Comparison of ENCODE assay signal across 8 cellular contexts in genomic region chr20:37519508-37520416, GRCh38. TPM values are rescaled to one million over a fixed set of nuclear protein-coding genes. Genes with fewer than 3 reads are reported as not detected.
DNase-seq lines count a peak whose midpoint lies in the region; ATAC-seq and TF ChIP-seq lines count a peak whose summit lies in the region.

No MANE protein-coding gene starts in this region.

- no peaks in the 10 kb centered on the region for H3K9me3 Mint-ChIP-seq in endothelial cell (ENCODE audit: unreplicated experiment)
- H3K9me3 Mint-ChIP-seq in progenitor cell of endocrine pancreas (ENCODE audit: low read depth): no peaks in the 10 kb centered on the region
- H3K9me3 Mint-ChIP-seq in activated T-helper 1 cell treated with anti-CD3 and anti-CD28 coated beads, Interleukin-12 subunit alpha, Interleukin-12 subunit beta, Interleukin-2, Interleukin-4 antibody, amounts not matched to agents 30 ng/mL and 10 ng/mL and 1 ng/mL, durations not matched to agents 14 hours and 24 hours and 36 hours: no peaks in the 10 kb centered on the region

- H3K4me1 Mint-ChIP-seq in endothelial cell (ENCODE audit: unreplicated experiment): peaks cover 83% of the 10 kb centered on the region
- H3K4me1 Mint-ChIP-seq in progenitor cell of endocrine pancreas (ENCODE audit: low read depth): peaks cover 30% of the 10 kb centered on the region
- H3K4me1 Mint-ChIP-seq in activated T-helper 1 cell treated with anti-CD3 and anti-CD28 coated beads, Interleukin-12 subunit alpha, Interleukin-12 subunit beta, Interleukin-2, Interleukin-4 antibody, amounts not matched to agents 30 ng/mL and 10 ng/mL and 1 ng/mL, durations not matched to agents 14 hours and 24 hours and 36 hours (ENCODE audit: low read depth): peaks cover 14% of the 10 kb centered on the region

- no peak for TF ChIP-seq CTCF in GM20000 (IDR thresholded peaks at IDR 0.05; ENCODE audit: extremely low read depth, missing control alignments)
- no peak for TF ChIP-seq CTCF in endothelial cell (IDR thresholded peaks at IDR 0.05; ENCODE audit: unreplicated experiment)
- TF ChIP-seq CTCF in progenitor cell of endocrine pancreas (IDR thresholded peaks at IDR 0.05; ENCODE audit: unreplicated experiment): peak; percentile 31

- peak overlapping the region; percentile 31 for H3K4me3 Mint-ChIP-seq in endothelial cell (ENCODE audit: unreplicated experiment)
- H3K4me3 Mint-ChIP-seq in progenitor cell of endocrine pancreas (ENCODE audit: low read depth): peak overlapping the region; percentile 81
- H3K4me3 Mint-ChIP-seq in activated T-helper 1 cell treated with anti-CD3 and anti-CD28 coated beads, Interleukin-12 subunit alpha, Interleukin-12 subunit beta, Interleukin-2, Interleukin-4 antibody, amounts not matched to agents 30 ng/mL and 10 ng/mL and 1 ng/mL, durations not matched to agents 14 hours and 24 hours and 36 hours: no peak overlapping the region

- DNase-seq in GM20000 (ENCODE audit: low spot score): peak; percentile 26
- peak; percentile 92 for DNase-seq in NCI-H345 treated with DMSO at 0.1 percent for 48 hours (lab: John Stamatoyannopoulos, UW; ENCODE audit: unreplicated experiment)
- peak; percentile 19 for DNase-seq in endothelial cell (ENCODE audit: low spot score)
- no peak for DNase-seq in progenitor cell of endocrine pancreas (ENCODE audit: low spot score, unreplicated experiment)
- DNase-seq in activated CD8-positive, alpha-beta memory T cell treated with anti-CD3 and anti-CD28 coated beads, Interleukin-2, amount 50 U/mL, for 4 hours: no peak
- DNase-seq in activated T-helper 1 cell treated with anti-CD3 and anti-CD28 coated beads, Interleukin-12 subunit alpha, Interleukin-12 subunit beta, Interleukin-2, Interleukin-4 antibody, amounts not matched to agents 30 ng/mL and 10 ng/mL and 1 ng/mL, durations not matched to agents 14 hours and 24 hours and 36 hours (ENCODE audit: low spot score): no peak
- DNase-seq in activated T-cell treated with anti-CD3 and anti-CD28 coated beads, Interleukin-2, amount 50 U/mL, for 48 hours: no peak

- H3K36me3 Mint-ChIP-seq in endothelial cell (ENCODE audit: low read depth, unreplicated experiment): peaks cover 40% of the 10 kb centered on the region
- H3K36me3 Mint-ChIP-seq in progenitor cell of endocrine pancreas (ENCODE audit: insufficient read depth): peaks cover 20% of the 10 kb centered on the region
- peaks cover 23% of the 10 kb centered on the region for H3K36me3 Mint-ChIP-seq in activated T-helper 1 cell treated with anti-CD3 and anti-CD28 coated beads, Interleukin-12 subunit alpha, Interleukin-12 subunit beta, Interleukin-2, Interleukin-4 antibody, amounts not matched to agents 30 ng/mL and 10 ng/mL and 1 ng/mL, durations not matched to agents 14 hours and 24 hours and 36 hours (ENCODE audit: low read depth)

- intact Hi-C loops in activated T-helper 1 cell treated with anti-CD3 and anti-CD28 coated beads, Interleukin-12 subunit alpha, Interleukin-12 subunit beta, Interleukin-2, Interleukin-4 antibody, amounts not matched to agents 30 ng/mL and 10 ng/mL and 1 ng/mL, durations not matched to agents 14 hours and 24 hours and 36 hours (cut with micrococcal nuclease): no loop called here

- ATAC-seq in GM19452 (IDR thresholded peaks at IDR 0.05; ENCODE audit: unreplicated experiment): no peak

- H3K27ac Mint-ChIP-seq in endothelial cell (ENCODE audit: unreplicated experiment) (peak overlapping the region; percentile 86), progenitor cell of endocrine pancreas (no peak overlapping the region)
- no peak overlapping the region for H3K27ac Mint-ChIP-seq in activated T-helper 1 cell treated with anti-CD3 and anti-CD28 coated beads, Interleukin-12 subunit alpha, Interleukin-12 subunit beta, Interleukin-2, Interleukin-4 antibody, amounts not matched to agents 30 ng/mL and 10 ng/mL and 1 ng/mL, durations not matched to agents 14 hours and 24 hours and 36 hours

- peaks cover 8% of the 10 kb centered on the region for H3K27me3 Mint-ChIP-seq in endothelial cell (ENCODE audit: unreplicated experiment)
- H3K27me3 Mint-ChIP-seq in progenitor cell of endocrine pancreas: no peaks in the 10 kb centered on the region
- H3K27me3 Mint-ChIP-seq in activated T-helper 1 cell treated with anti-CD3 and anti-CD28 coated beads, Interleukin-12 subunit alpha, Interleukin-12 subunit beta, Interleukin-2, Interleukin-4 antibody, amounts not matched to agents 30 ng/mL and 10 ng/mL and 1 ng/mL, durations not matched to agents 14 hours and 24 hours and 36 hours (ENCODE audit: insufficient read depth): peaks cover 7% of the 10 kb centered on the region

RNA-seq across cellular contexts. Expression of gene NNAT, which starts 1.3 kb away (rescaled TPM):
- total RNA-seq in endothelial cell (ENCODE audit: unreplicated experiment): 0.54 TPM
- 79.2 and 87.4 TPM in 2 replicates for total RNA-seq in progenitor cell of endocrine pancreas
- 0.29 TPM in 1 of 2 replicates, not detected in the other for total RNA-seq in activated T-helper 1 cell treated with anti-CD3 and anti-CD28 coated beads, Interleukin-12 subunit alpha, Interleukin-12 subunit beta, Interleukin-2, Interleukin-4 antibody, amounts not matched to agents 30 ng/mL and 10 ng/mL and 1 ng/mL, durations not matched to agents 14 hours and 24 hours and 36 hours

RNA-seq across cellular contexts. Expression of gene BLCAP, which starts 7.9 kb away (rescaled TPM):
- total RNA-seq in endothelial cell (ENCODE audit: unreplicated experiment) (178 TPM), progenitor cell of endocrine pancreas (42.7 and 46.4 TPM in 2 replicates)
- 30.9 and 32.1 TPM in 2 replicates for total RNA-seq in activated T-helper 1 cell treated with anti-CD3 and anti-CD28 coated beads, Interleukin-12 subunit alpha, Interleukin-12 subunit beta, Interleukin-2, Interleukin-4 antibody, amounts not matched to agents 30 ng/mL and 10 ng/mL and 1 ng/mL, durations not matched to agents 14 hours and 24 hours and 36 hours

Comparison
In these comparisons a context has a peak if more than half of its experiments do, and no peak if none do; other contexts are left out.
1. DNase-seq: peak in GM20000 (single experiment), NCI-H345 treated with DMSO at 0.1 percent for 48 hours (single experiment) and endothelial cell (single experiment); none in progenitor cell of endocrine pancreas (single experiment), activated CD8-positive, alpha-beta memory T cell treated with anti-CD3 and anti-CD28 coated beads, Interleukin-2, amount 50 U/mL, for 4 hours (single experiment), activated T-helper 1 cell treated with anti-CD3 and anti-CD28 coated beads, Interleukin-12 subunit alpha, Interleukin-12 subunit beta, Interleukin-2, Interleukin-4 antibody, amounts not matched to agents 30 ng/mL and 10 ng/mL and 1 ng/mL, durations not matched to agents 14 hours and 24 hours and 36 hours (single experiment) and activated T-cell treated with anti-CD3 and anti-CD28 coated beads, Interleukin-2, amount 50 U/mL, for 48 hours (0 of 2).
2. RNA of gene NNAT, which starts 1.3 kb away (total RNA-seq): 79.2 to 87.4 TPM in progenitor cell of endocrine pancreas; 0.54 TPM in endothelial cell (single experiment) and 0.29 TPM in activated T-helper 1 cell treated with anti-CD3 and anti-CD28 coated beads, Interleukin-12 subunit alpha, Interleukin-12 subunit beta, Interleukin-2, Interleukin-4 antibody, amounts not matched to agents 30 ng/mL and 10 ng/mL and 1 ng/mL, durations not matched to agents 14 hours and 24 hours and 36 hours; every median in the first group is over 10 times any median in the second.